8 cellular contexts compared by ENCODE assay signal in genomic region chr19:45862564-45863334, GRCh38. TPM values are rescaled to one million over a fixed set of nuclear protein-coding genes. Genes with fewer than 3 reads are reported as not detected.
DNase-seq lines count a peak whose midpoint lies in the region; ATAC-seq and TF ChIP-seq lines count a peak whose summit lies in the region.

Gene SYMPK, minus strand, starts transcription at chr19:45863147. Its CDS starts 8,652 bp downstream, at chr19:45854495.

- ATAC-seq in HG02588 (IDR thresholded peaks at IDR 0.05; ENCODE audit: unreplicated experiment), result peak; percentile 89
- ATAC-seq in activated naive CD4-positive, alpha-beta T cell treated with anti-CD3 and anti-CD28 coated beads, Interleukin-2, amount 50 U/mL, for 72 hours, result peak; percentile 94 to 97

- H3K9me3 Mint-ChIP-seq in activated naive CD4-positive, alpha-beta T cell treated with anti-CD3 and anti-CD28 coated beads, Interleukin-2, amount 50 U/mL, for 72 hours, result no peaks in the 10 kb centered on the region

- peaks cover 5% of the 10 kb centered on the region for H3K36me3 ChIP-seq in GM06990 (ENCODE audit: control insufficient read depth, insufficient read depth, low read length)

- peak; percentile 97 for DNase-seq in GM06990 (ENCODE audit: extremely low read depth, insufficient read length)
- DNase-seq in NCI-H1092 treated with DMSO at 0.1 percent for 48 hours (lab: John Stamatoyannopoulos, UW), result peak; percentile 95
- peak; percentile 77 for DNase-seq in SKM-1 (lab: John Stamatoyannopoulos, UW; ENCODE audit: unreplicated experiment)
- DNase-seq in activated naive CD4-positive, alpha-beta T cell treated with anti-CD3 and anti-CD28 coated beads, Interleukin-2, amount 50 U/mL, for 72 hours (ENCODE audit: low spot score in 2 of 2), result peak; percentile 98 to 99
- DNase-seq in globus pallidus (ENCODE audit: low spot score), result peak; percentile 98
- peak; percentile 99 for DNase-seq in occipital lobe (lab: John Stamatoyannopoulos, UW)

- H3K4me3 ChIP-seq in GM06990 (replicated peaks; ENCODE audit: low read depth, low read length), result peak within 1 kb of the TSS; percentile 80

- H3K27ac ChIP-seq in temporal lobe (ENCODE audit: low read depth, low read length), result peak within 1 kb of the TSS; percentile 47

- H3K27me3 ChIP-seq in GM06990 (replicated peaks; ENCODE audit: control insufficient read depth, insufficient read depth, low read length), result peaks cover 3% of the 10 kb centered on the region

- TF ChIP-seq CTCF in GM06990 (IDR thresholded peaks at IDR 0.05; ENCODE audit: insufficient read depth, low read length, poor library complexity, severe bottlenecking), result no peak

- H3K27ac Mint-ChIP-seq in activated naive CD4-positive, alpha-beta T cell treated with anti-CD3 and anti-CD28 coated beads, Interleukin-2, amount 50 U/mL, for 72 hours, result peak within 1 kb of the TSS; percentile 92 to 96

- H3K36me3 Mint-ChIP-seq in activated naive CD4-positive, alpha-beta T cell treated with anti-CD3 and anti-CD28 coated beads, Interleukin-2, amount 50 U/mL, for 72 hours, result peaks cover 4 to 24% of the 10 kb centered on the region in 2 donors

RNA-seq across cellular contexts. Expression of gene SYMPK, which starts in this region (rescaled TPM):
- total RNA-seq in activated naive CD4-positive, alpha-beta T cell treated with anti-CD3 and anti-CD28 coated beads, Interleukin-2, amount 50 U/mL, for 72 hours, result 100 to 1,000 TPM in 1 of 2 donors, 10 to 100 TPM in 1; 85.8 to 118 TPM
- total RNA-seq in occipital lobe (16.4 TPM), temporal lobe (21.4 TPM)

Comparison
In these comparisons a context has a peak if more than half of its experiments do, and no peak if none do; other contexts are left out.
1. Peak in every context shown above with its lines: DNase-seq, ATAC-seq, H3K4me3 ChIP-seq and H3K27ac ChIP-seq.